30 cellular contexts compared by ENCODE assay signal in the genomic region with DNA sequence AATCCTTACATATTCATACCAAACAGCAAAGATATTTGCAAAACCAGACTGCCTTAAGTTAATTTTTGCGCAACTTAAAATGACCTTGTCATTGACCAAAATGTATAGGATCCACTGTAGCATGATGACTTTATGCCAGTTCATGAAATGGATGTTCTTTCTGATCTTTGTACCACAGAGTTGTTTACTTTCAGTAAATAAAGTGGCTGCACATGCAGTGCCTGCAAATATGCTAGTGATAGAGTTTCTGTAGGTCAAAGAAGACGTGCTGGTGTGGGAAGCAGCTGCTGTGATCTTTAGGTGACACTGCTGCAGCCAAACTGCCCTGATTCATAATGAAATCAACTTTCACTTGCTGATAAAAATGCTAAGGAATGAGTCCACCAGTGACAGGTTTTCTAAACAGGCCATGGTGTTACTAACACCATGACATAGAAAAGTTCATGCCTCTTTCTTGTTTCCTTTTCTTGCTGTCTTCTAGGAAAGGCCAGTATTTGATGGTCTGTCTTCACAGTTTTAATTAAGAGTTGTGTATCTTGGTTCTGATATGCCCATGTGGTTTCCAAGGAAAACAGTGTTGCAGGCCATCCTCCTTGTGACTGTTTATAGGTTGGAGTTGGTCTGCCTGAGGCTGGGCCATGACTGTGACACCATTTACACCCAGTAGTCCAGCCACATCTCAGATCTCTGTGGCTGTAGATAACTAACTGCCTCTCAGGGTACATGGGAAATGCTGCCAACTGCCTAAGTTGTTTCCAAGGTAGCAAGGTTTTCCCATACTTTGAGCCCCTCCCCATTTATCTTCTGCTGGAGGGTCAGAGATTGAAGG.
"Had no signal": no experiment of that assay in that cellular context is flagged by ENCODE, and none has a peak within 500 bp of the region (broad histone marks: within the 10 kb centered on the region; RNA-seq: fewer than 3 reads in every experiment).

No MANE protein-coding gene starts in this region.

- ATAC-seq: body of pancreas; effector memory CD8-positive, alpha-beta T cell; gastroesophageal sphincter; left lung; pancreas; stimulated activated naive B cell treated with anti-CD40 and anti-IgM and Interleukin-4, amounts not matched to agents 10 μg/mL and 1 μg/mL and 100 μg/mL, for 72 hours; T-helper 17 cell had no signal

- H3K9me3 ChIP-seq: body of pancreas, gastroesophageal sphincter, left lung, neutrophil, pancreas, prostate gland, stomach, thyroid gland, upper lobe of left lung, vagina had no signal

- H3K27me3 ChIP-seq: body of pancreas, cardiac muscle cell, gastroesophageal sphincter, left lung, neutrophil, pancreas, stomach, thyroid gland, upper lobe of left lung, vagina had no signal

- DNase-seq: activated CD4-positive, alpha-beta T cell treated with anti-CD3 and anti-CD28 coated beads for 4 hours; activated CD4-positive, alpha-beta T cell treated with anti-CD3 and anti-CD28 coated beads, Interleukin-2, amount 50 U/mL, for 4 hours; activated effector memory CD4-positive, alpha-beta T cell treated with Interleukin-2 at 50 U/mL for 16 hours; activated naive CD4-positive, alpha-beta T cell treated with Interleukin-2 at 50 U/mL for 16 hours; activated T-cell treated with anti-CD3 and anti-CD28 coated beads for 4 hours; anterior cingulate cortex; body of pancreas; cerebellar nuclear complex; effector memory CD8-positive, alpha-beta T cell; hippocampal formation; left lung; naive B cell; nephron progenitor cell; pancreas; retina; stimulated activated CD4-positive, alpha-beta T cell treated with anti-CD3 and anti-CD28 coated beads, Interleukin-15, amount 100 ng/mL, for 24 hours; stimulated activated CD4-positive, alpha-beta T cell treated with anti-CD3 and anti-CD28 coated beads, Interleukin-2, amount 100 ng/mL, for 24 hours; stimulated activated naive B cell treated with anti-CD40 and anti-IgM and Interleukin-4, amounts not matched to agents 10 μg/mL and 1 μg/mL and 100 μg/mL, for 72 hours; stomach; T-helper 17 cell; T1000; thyroid gland; upper lobe of left lung had no signal

- H3K36me3 ChIP-seq: neutrophil, prostate gland had no signal

- FAIRE-seq: endothelial cell of umbilical vein, pancreas had no signal

- H3K27ac ChIP-seq: body of pancreas, cardiac muscle cell, coronary artery, gastroesophageal sphincter, left lung, neutrophil, pancreas, prostate gland, stomach, thyroid gland, upper lobe of left lung, vagina had no signal

- H3K4me1 ChIP-seq: body of pancreas, gastroesophageal sphincter, left lung, pancreas, prostate gland, stomach, thyroid gland, upper lobe of left lung, vagina had no signal

- H3K4me3 ChIP-seq: body of pancreas, cardiac muscle cell, coronary artery, gastroesophageal sphincter, left lung, pancreas, prostate gland, stomach, thyroid gland, upper lobe of left lung, vagina had no signal
